12 cellular contexts compared by ENCODE assay signal in genomic region chr7:130956417-130957139, GRCh38.
A peak's percentile ranks its signal among the peaks of the same experiment; 100 is the strongest.
DNase-seq lines count a peak whose midpoint lies in the region; ATAC-seq, FAIRE-seq and TF ChIP-seq lines count a peak whose summit lies in the region.
"Had no signal": no experiment of that assay in that cellular context is flagged by ENCODE, and none has a peak within 500 bp of the region (broad histone marks: within the 10 kb centered on the region; RNA-seq: fewer than 3 reads in every experiment).

No MANE protein-coding gene starts in this region.

- 31 to 33% methylated on average over 7 of the region's 7 CpGs for WGBS in thyroid gland, 2 donors

- H3K27me3 ChIP-seq in endothelial cell of umbilical vein (ENCODE audit: control insufficient read depth in 2 of 2, insufficient read depth in 2 of 2, low read length in 2 of 2): no peaks in the 10 kb centered on the region
- no peaks in the 10 kb centered on the region for H3K27me3 ChIP-seq in thyroid gland
- H3K27me3 ChIP-seq: heart left ventricle had no signal

- H3K4me2 ChIP-seq in endothelial cell of umbilical vein (ENCODE audit: insufficient read depth, low read length): peak overlapping the region; percentile 82

- H4K20me1 ChIP-seq in endothelial cell of umbilical vein (replicated peaks; ENCODE audit: control insufficient read depth, extremely low read depth, insufficient read depth, low read length): no peaks in the 10 kb centered on the region

- H3K9me1 ChIP-seq in endothelial cell of umbilical vein (replicated peaks; ENCODE audit: control insufficient read depth, extremely low read depth, insufficient read depth, low read length): no peaks in the 10 kb centered on the region

- H3K9me3 ChIP-seq in endothelial cell of umbilical vein (replicated peaks; ENCODE audit: control insufficient read depth, insufficient read depth, low read length): no peaks in the 10 kb centered on the region
- no peaks in the 10 kb centered on the region for H3K9me3 ChIP-seq in thyroid gland
- H3K9me3 ChIP-seq: heart left ventricle had no signal

- TF ChIP-seq CTCF in endothelial cell of umbilical vein (IDR thresholded peaks at IDR 0.05; ENCODE audit: extremely low read depth in 1 of 2, insufficient read depth in 1 of 2, low read depth in 1 of 2, low read length in 2 of 2): no peak
- TF ChIP-seq CTCF in thyroid gland (IDR thresholded peaks at IDR 0.05): no peak
- no peak for TF ChIP-seq CTCF in endothelial cell (IDR thresholded peaks at IDR 0.05; ENCODE audit: unreplicated experiment)

- H3K36me3 ChIP-seq in endothelial cell of umbilical vein (ENCODE audit: control insufficient read depth in 2 of 2, extremely low read depth in 1 of 2, insufficient read depth in 2 of 2, low read length in 2 of 2) (no peaks in the 10 kb centered on the region), thyroid gland (no peaks in the 10 kb centered on the region)

- ATAC-seq in GM19397 (IDR thresholded peaks at IDR 0.05; ENCODE audit: unreplicated experiment): no peak

- no peak overlapping the region for H3K4me3 ChIP-seq in endothelial cell of umbilical vein (replicated peaks in 1 of 3; ENCODE audit: insufficient read depth in 1 of 3, low read depth in 1 of 3, low read length in 3 of 3)
- no peak overlapping the region for H3K4me3 ChIP-seq in thyroid gland (replicated peaks in 1 of 3)

- H3K9ac ChIP-seq in endothelial cell of umbilical vein (replicated peaks; ENCODE audit: extremely low read depth, insufficient read depth, low read length): peak overlapping the region; percentile 29

- H3K27ac ChIP-seq in endothelial cell of umbilical vein (ENCODE audit: insufficient read depth, low read depth, low read length): peak overlapping the region; percentile 51
- H3K27ac ChIP-seq in thyroid gland: peak overlapping the region; percentile 57 to 87 (median 80)

- TF ChIP-seq POLR2A in endothelial cell of umbilical vein (IDR thresholded peaks at IDR 0.05; ENCODE audit: low read depth, low read length) (no peak), thyroid gland (IDR thresholded peaks at IDR 0.05) (no peak)

- DNase-seq in activated naive CD4-positive, alpha-beta T cell treated with anti-CD3 and anti-CD28 coated beads for 36 hours: no peak
- no peak for DNase-seq in activated naive CD4-positive, alpha-beta T cell treated with anti-CD3 and anti-CD28 coated beads, Interleukin-2, amount 50 U/mL, for 16 hours
- DNase-seq in RKO (ENCODE audit: low spot score): peak; percentile 57
- DNase-seq in endothelial cell of umbilical vein (ENCODE audit: low read depth, low spot score): peak; percentile 59
- no peak for DNase-seq in thyroid gland
- no peak for DNase-seq in ACHN
- DNase-seq in endothelial cell (ENCODE audit: low spot score): no peak
- DNase-seq: heart left ventricle, midbrain, SIG-M5 had no signal

- H3K36me3 Mint-ChIP-seq in activated naive CD4-positive, alpha-beta T cell treated with anti-CD3 and anti-CD28 coated beads for 36 hours (ENCODE audit: low read depth): peaks cover 78% of the 10 kb centered on the region
- no peaks in the 10 kb centered on the region for H3K36me3 Mint-ChIP-seq in endothelial cell (ENCODE audit: low read depth, unreplicated experiment)

- intact Hi-C loops in activated naive CD4-positive, alpha-beta T cell treated with anti-CD3 and anti-CD28 coated beads for 36 hours (cut with micrococcal nuclease): loop anchor here (5.0 kb wide), 1 partner anchor 534 kb away; no protein-coding TSS in a partner anchor
- intact Hi-C loops in endothelial cell of umbilical vein (cut with micrococcal nuclease): no loop called here
- intact Hi-C loops in thyroid gland (cut with DNase I): no loop called here

- POLR2A ChIA-PET in endothelial cell of umbilical vein (lab: Charles Lee): no interaction called here

- H3K4me3 Mint-ChIP-seq in activated naive CD4-positive, alpha-beta T cell treated with anti-CD3 and anti-CD28 coated beads for 36 hours: peak overlapping the region; percentile 87
- no peak overlapping the region for H3K4me3 Mint-ChIP-seq in endothelial cell (ENCODE audit: unreplicated experiment)
- H3K4me3 Mint-ChIP-seq: central memory CD8-positive, alpha-beta T cell had no signal

- CTCF ChIA-PET in activated naive CD4-positive, alpha-beta T cell treated with anti-CD3 and anti-CD28 coated beads for 36 hours (lab: Charles Lee): interaction anchor here (0.9 to 4.7 kb wide), 5 partner anchors 9 to 84 kb away, joined by 3 to 32 read pairs (median 4); no protein-coding TSS in a partner anchor
- CTCF ChIA-PET in endothelial cell of umbilical vein (lab: Charles Lee): interaction anchor here (1.2 to 5.9 kb wide), 8 partner anchors 10 to 60 kb away, joined by 3 to 37 read pairs (median 5); no protein-coding TSS in a partner anchor

- H3K79me2 ChIP-seq in endothelial cell of umbilical vein (ENCODE audit: control insufficient read depth, insufficient read depth, low read length): no peaks in the 10 kb centered on the region

- dilution Hi-C loops in endothelial cell of umbilical vein (cut with MboI; ENCODE audit: extremely low pct_ligation_motif_present, low sequenced_read_pairs): no loop called here

- H3K4me1 Mint-ChIP-seq in activated naive CD4-positive, alpha-beta T cell treated with anti-CD3 and anti-CD28 coated beads for 36 hours (ENCODE audit: low read depth): peaks cover 39% of the 10 kb centered on the region
- peaks cover 4% of the 10 kb centered on the region for H3K4me1 Mint-ChIP-seq in endothelial cell (ENCODE audit: unreplicated experiment)

- H3K4me1 ChIP-seq in endothelial cell of umbilical vein (ENCODE audit: control insufficient read depth, extremely low read depth, insufficient read depth, low read length) (peaks cover 16% of the 10 kb centered on the region), thyroid gland (peaks cover 38 to 55% of the 10 kb centered on the region in 2 donors)

- no peaks in the 10 kb centered on the region for H3K27me3 Mint-ChIP-seq in activated naive CD4-positive, alpha-beta T cell treated with anti-CD3 and anti-CD28 coated beads for 36 hours (ENCODE audit: low read depth)
- H3K27me3 Mint-ChIP-seq in endothelial cell (ENCODE audit: unreplicated experiment): no peaks in the 10 kb centered on the region
- H3K27me3 Mint-ChIP-seq: central memory CD8-positive, alpha-beta T cell had no signal

- in situ Hi-C loops in ACHN (cut with HindIII; ENCODE audit: low pct_ligation_motif_present, low pct_unique_long_range_greater_than_20kb, low sequenced_read_pairs): no loop called here

- H2AFZ ChIP-seq in endothelial cell of umbilical vein (ENCODE audit: low read depth, low read length): peak overlapping the region; percentile 47

- no peaks in the 10 kb centered on the region for H3K9me3 Mint-ChIP-seq in activated naive CD4-positive, alpha-beta T cell treated with anti-CD3 and anti-CD28 coated beads for 36 hours
- H3K9me3 Mint-ChIP-seq in endothelial cell (ENCODE audit: unreplicated experiment): no peaks in the 10 kb centered on the region
- H3K9me3 Mint-ChIP-seq: central memory CD8-positive, alpha-beta T cell had no signal

- BruUV-seq in endothelial cell of umbilical vein (replicated peaks; lab: Mats Ljungman, UMichigan): no TSS peak

- peak overlapping the region; percentile 99 for H3K27ac Mint-ChIP-seq in activated naive CD4-positive, alpha-beta T cell treated with anti-CD3 and anti-CD28 coated beads for 36 hours
- no peak overlapping the region for H3K27ac Mint-ChIP-seq in endothelial cell (ENCODE audit: unreplicated experiment)

- FAIRE-seq in endothelial cell of umbilical vein (lab: Jason Lieb, UNC): no peak

TF ChIP-seq in endothelial cell of umbilical vein, 7 proteins besides CTCF, POLR2A, EP300 and RAD21:
- TF ChIP-seq GATA2 (IDR thresholded peaks at IDR 0.05; ENCODE audit: insufficient read depth, insufficient read length, low read depth, low read length): no peak
- TF ChIP-seq POLR2AphosphoS5 (IDR thresholded peaks at IDR 0.05; ENCODE audit: insufficient read depth, low read depth, low read length): no peak
- TF ChIP-seq MYC (IDR thresholded peaks at IDR 0.05; ENCODE audit: low read depth, low read length): no peak
- TF ChIP-seq MAX (IDR thresholded peaks at IDR 0.05; ENCODE audit: insufficient read depth, insufficient read length): no peak
- no peak for TF ChIP-seq EZH2 (IDR thresholded peaks at IDR 0.05; ENCODE audit: borderline replicate concordance, low read depth, low read length, severe bottlenecking)
- TF ChIP-seq FOS (IDR thresholded peaks at IDR 0.05; ENCODE audit: borderline replicate concordance, insufficient read depth, low read length): no peak
- TF ChIP-seq JUN (IDR thresholded peaks at IDR 0.05; ENCODE audit: borderline replicate concordance, insufficient read depth, insufficient read length, low read depth): no peak

Comparison
In these comparisons a context has a peak if more than half of its experiments do, and no peak if none do; other contexts are left out.
1. DNase-seq: peak in RKO (single experiment) and endothelial cell of umbilical vein (single experiment); none in activated naive CD4-positive, alpha-beta T cell treated with anti-CD3 and anti-CD28 coated beads for 36 hours (single experiment), activated naive CD4-positive, alpha-beta T cell treated with anti-CD3 and anti-CD28 coated beads, Interleukin-2, amount 50 U/mL, for 16 hours (single experiment), thyroid gland (0 of 2), ACHN (single experiment) and endothelial cell (single experiment).